ENCODE assay signal across 1 cellular context in genomic region chr3:45665101-45665572, GRCh38.
A peak's percentile ranks its signal among the peaks of the same experiment; 100 is the strongest.
TF ChIP-seq lines count a peak whose summit lies in the region.

No MANE protein-coding gene starts in this region.

TF ChIP-seq in HepG2, 621 proteins besides CTCF, POLR2A, EP300 and RAD21 (continued from another document):
- TF ChIP-seq, protein P1, sequence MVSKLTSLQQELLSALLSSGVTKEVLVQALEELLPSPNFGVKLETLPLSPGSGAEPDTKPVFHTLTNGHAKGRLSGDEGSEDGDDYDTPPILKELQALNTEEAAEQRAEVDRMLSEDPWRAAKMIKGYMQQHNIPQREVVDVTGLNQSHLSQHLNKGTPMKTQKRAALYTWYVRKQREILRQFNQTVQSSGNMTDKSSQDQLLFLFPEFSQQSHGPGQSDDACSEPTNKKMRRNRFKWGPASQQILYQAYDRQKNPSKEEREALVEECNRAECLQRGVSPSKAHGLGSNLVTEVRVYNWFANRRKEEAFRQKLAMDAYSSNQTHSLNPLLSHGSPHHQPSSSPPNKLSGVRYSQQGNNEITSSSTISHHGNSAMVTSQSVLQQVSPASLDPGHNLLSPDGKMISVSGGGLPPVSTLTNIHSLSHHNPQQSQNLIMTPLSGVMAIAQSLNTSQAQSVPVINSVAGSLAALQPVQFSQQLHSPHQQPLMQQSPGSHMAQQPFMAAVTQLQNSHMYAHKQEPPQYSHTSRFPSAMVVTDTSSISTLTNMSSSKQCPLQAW (CRISPR knock-in tag; IDR thresholded peaks at IDR 0.05): 0 out of 2 replicates have a peak, but pooled peaks have one; percentile 32
- TF ChIP-seq MTA3 (CRISPR knock-in tag; IDR thresholded peaks at IDR 0.05): no peak
TF ChIP-seq in HepG2: peak in this region for 11.
